Comparison of ENCODE assay signal across 30 cellular contexts in genomic region chr22:19509923-19510322, GRCh38. TPM values are rescaled to one million over a fixed set of nuclear protein-coding genes. Genes with fewer than 3 reads are reported as not detected.
"Had no signal": no experiment of that assay in that cellular context is flagged by ENCODE, and none has a peak within 500 bp of the region (broad histone marks: within the 10 kb centered on the region; RNA-seq: fewer than 3 reads in every experiment).

No MANE protein-coding gene starts in this region.

- H2AFZ ChIP-seq: neural progenitor cell, parathyroid adenoma had no signal

- H3K4me1 Mint-ChIP-seq: stimulated activated memory B cell treated with anti-CD40 and anti-IgM and Interleukin-4, amounts not matched to agents 10 μg/mL and 1 μg/mL and 100 μg/mL, for 72 hours had no signal

- DNase-seq: cortex of kidney; effector memory CD8-positive, alpha-beta T cell; erythroblast; esophagus squamous epithelium; foreskin melanocyte; hypothalamus; immature natural killer cell; islet precursor cell; kidney glomerular epithelial cell; left colon; left ventricle myocardium superior; lower lobe of right lung; naive B cell; right cardiac atrium; sigmoid colon; spleen; stimulated activated CD4-positive, alpha-beta T cell treated with anti-CD3 and anti-CD28 coated beads, Interleukin-4, amount 100 ng/mL, for 4 hours; stimulated activated naive CD8-positive, alpha-beta T cell treated with anti-CD3 and anti-CD28 coated beads, Interleukin-15, Interleukin-2, amounts not matched to agents 100 U/mL and 50 U/mL, for 24 hours; substantia nigra; testis had no signal

- H3K27me3 Mint-ChIP-seq: effector memory CD8-positive, alpha-beta T cell; naive B cell; stimulated activated memory B cell treated with anti-CD40 and anti-IgM and Interleukin-4, amounts not matched to agents 10 μg/mL and 1 μg/mL and 100 μg/mL, for 72 hours; type B pancreatic cell had no signal

- H3K9ac ChIP-seq: neural progenitor cell, parathyroid adenoma had no signal

- H3K4me1 ChIP-seq: esophagus squamous epithelium, lower lobe of right lung, neural progenitor cell, parathyroid adenoma, prostate gland, spleen, testis, tibial artery had no signal

- H3K4me2 ChIP-seq: neural progenitor cell had no signal

- H3K27ac Mint-ChIP-seq: effector memory CD8-positive, alpha-beta T cell; immature natural killer cell; naive B cell; nephron; neural progenitor cell; stimulated activated memory B cell treated with anti-CD40 and anti-IgM and Interleukin-4, amounts not matched to agents 10 μg/mL and 1 μg/mL and 100 μg/mL, for 72 hours; type B pancreatic cell had no signal

- H3K9me3 ChIP-seq: esophagus squamous epithelium, lower lobe of right lung, prostate gland, testis had no signal

- ATAC-seq: effector memory CD8-positive, alpha-beta T cell; left colon; left ventricle myocardium superior; lower lobe of right lung; right cardiac atrium; stimulated activated memory B cell treated with anti-CD40 and anti-IgM and Interleukin-4, amounts not matched to agents 10 μg/mL and 1 μg/mL and 100 μg/mL, for 72 hours; stimulated activated naive CD8-positive, alpha-beta T cell treated with anti-CD3 and anti-CD28 coated beads, Interleukin-15, Interleukin-2, amounts not matched to agents 100 U/mL and 50 U/mL, for 24 hours had no signal

- H3K27ac ChIP-seq: esophagus squamous epithelium, lower lobe of right lung, neural progenitor cell, parathyroid adenoma, prostate gland, sigmoid colon, spleen, testis, tibial artery had no signal

- FAIRE-seq: endometrium had no signal

- H3K36me3 ChIP-seq: esophagus squamous epithelium, lower lobe of right lung, neural progenitor cell, prostate gland, sigmoid colon, tibial artery had no signal

- H3K4me3 Mint-ChIP-seq: effector memory CD8-positive, alpha-beta T cell; immature natural killer cell; naive B cell; nephron; neural progenitor cell; stimulated activated memory B cell treated with anti-CD40 and anti-IgM and Interleukin-4, amounts not matched to agents 10 μg/mL and 1 μg/mL and 100 μg/mL, for 72 hours; type B pancreatic cell had no signal

- H3K4me3 ChIP-seq: esophagus squamous epithelium, lower lobe of right lung, neural progenitor cell, prostate gland, sigmoid colon, skin epidermis, spleen, testis, tibial artery had no signal

- H3K27me3 ChIP-seq: esophagus squamous epithelium, neural progenitor cell, sigmoid colon, spleen, testis, tibial artery had no signal

- H3K79me2 ChIP-seq: parathyroid adenoma had no signal

- H3K9me3 Mint-ChIP-seq: effector memory CD8-positive, alpha-beta T cell; immature natural killer cell; neural progenitor cell had no signal

RNA-seq across cellular contexts. Expression of gene CLDN5, which starts 14.3 kb away (rescaled TPM):
- total RNA-seq: osteoblast had no signal
